Comparison of ENCODE assay signal across 8 cellular contexts in genomic region chr19:54179921-54180452, GRCh38. TPM values are rescaled to one million over a fixed set of nuclear protein-coding genes. Genes with fewer than 3 reads are reported as not detected.
DNase-seq lines count a peak whose midpoint lies in the region; ATAC-seq, FAIRE-seq and TF ChIP-seq lines count a peak whose summit lies in the region.

No MANE protein-coding gene starts in this region.

- DNase-seq in CD1c-positive myeloid dendritic cell (ENCODE audit: extremely low spot score) (peak; percentile 42), NCI-H1417 treated with DMSO at 0.1 percent for 48 hours (lab: John Stamatoyannopoulos, UW) (peak; percentile 52), bronchial epithelial cell (ENCODE audit: low read depth) (peak; percentile 58), lung microvascular endothelial cell (ENCODE audit: low read depth in 2 of 2) (peak; percentile 61 to 93), prostate gland (ENCODE audit: low spot score) (no peak), AG08395 (ENCODE audit: low spot score) (no peak)
- no peak for DNase-seq in stimulated activated naive CD4-positive, alpha-beta T cell (lab: John Stamatoyannopoulos, UW)

- no peaks in the 10 kb centered on the region for H3K9me3 ChIP-seq in prostate gland

- intact Hi-C loops in prostate gland (cut with DNase I) = no loop called here

- H3K4me1 ChIP-seq in prostate gland (replicated peaks) = no peaks in the 10 kb centered on the region

- H3K36me3 ChIP-seq in bronchial epithelial cell (ENCODE audit: control insufficient read depth, insufficient read depth, low read length) = peaks cover 16% of the 10 kb centered on the region
- no peaks in the 10 kb centered on the region for H3K36me3 ChIP-seq in prostate gland

- H3K27ac ChIP-seq in prostate gland = no peak overlapping the region

- no peak overlapping the region for H3K4me3 ChIP-seq in bronchial epithelial cell (ENCODE audit: low read depth, low read length)
- H3K4me3 ChIP-seq in prostate gland = no peak overlapping the region

- WGBS in prostate gland = 41% methylated on average over 10 of the region's 10 CpGs

- TF ChIP-seq CTCF in bronchial epithelial cell (IDR thresholded peaks at IDR 0.05; ENCODE audit: insufficient read depth, low read length, severe bottlenecking) = peak; percentile 42
- no peak for TF ChIP-seq CTCF in prostate gland (IDR thresholded peaks at IDR 0.05)

- no peak for ATAC-seq in GM18505 (IDR thresholded peaks at IDR 0.05; ENCODE audit: unreplicated experiment)

- peak; percentile 62 for FAIRE-seq in bronchial epithelial cell (lab: Jason Lieb, UNC)

- TF ChIP-seq POLR2A in prostate gland (IDR thresholded peaks at IDR 0.05) (no peak), GM18505 (IDR thresholded peaks at IDR 0.05; ENCODE audit: borderline replicate concordance, extremely low read depth, insufficient read depth, insufficient read length) (no peak)

- H3K27me3 ChIP-seq in bronchial epithelial cell (ENCODE audit: control insufficient read depth, insufficient read depth, low read length) (no peaks in the 10 kb centered on the region), prostate gland (replicated peaks; ENCODE audit: insufficient read depth) (no peaks in the 10 kb centered on the region)

RNA-seq across cellular contexts. Expression of gene TMC4, which starts 7.0 kb away (rescaled TPM):
- total RNA-seq in bronchial epithelial cell (23.2 and 25.0 TPM in 2 replicates), lung microvascular endothelial cell (0.22 TPM in 1 of 2 replicates, not detected in the other), prostate gland (10 to 100 TPM; 40.2 to 88.6 TPM)

RNA-seq across cellular contexts. Expression of gene MBOAT7, which starts 9.4 kb away (rescaled TPM):
- total RNA-seq in bronchial epithelial cell = 6.8 and 10.6 TPM in 2 replicates
- 9.5 and 19.4 TPM in 2 replicates for total RNA-seq in lung microvascular endothelial cell
- total RNA-seq in prostate gland = 100 to 1,000 TPM in 1 of 2 donors, 10 to 100 TPM in 1; 91.7 to 430 TPM

RNA-seq across cellular contexts. Expression of gene TSEN34, which starts 11.1 kb away (rescaled TPM):
- 47.9 and 50.2 TPM in 2 replicates for total RNA-seq in bronchial epithelial cell
- 35.1 and 38.8 TPM in 2 replicates for total RNA-seq in lung microvascular endothelial cell
- total RNA-seq in prostate gland = 100 to 1,000 TPM; 122 to 163 TPM

RNA-seq across cellular contexts. Expression of gene LENG1, which starts 20.5 kb away (rescaled TPM):
- total RNA-seq in bronchial epithelial cell (9.7 and 13.4 TPM in 2 replicates), lung microvascular endothelial cell (3.3 and 5.4 TPM in 2 replicates), prostate gland (10 to 100 TPM in 1 of 2 donors, 1 to 10 TPM in 1; 7.6 to 14.7 TPM)

RNA-seq across cellular contexts. Expression of gene RPS9, which starts 20.7 kb away (rescaled TPM):
- total RNA-seq in bronchial epithelial cell (2,761 and 3,132 TPM in 2 replicates), lung microvascular endothelial cell (2,773 and 3,236 TPM in 2 replicates), prostate gland (1,000 to 10,000 TPM; 1,667 to 3,369 TPM)

Comparison
In these comparisons a context has a peak if more than half of its experiments do, and no peak if none do; other contexts are left out.
1. DNase-seq: peak in CD1c-positive myeloid dendritic cell (single experiment), NCI-H1417 treated with DMSO at 0.1 percent for 48 hours (single experiment), bronchial epithelial cell (single experiment) and lung microvascular endothelial cell (2 of 2); none in prostate gland (single experiment), stimulated activated naive CD4-positive, alpha-beta T cell (0 of 6) and AG08395 (single experiment).
2. RNA of gene TMC4, which starts 7.0 kb away (total RNA-seq): 40.2 to 88.6 TPM in prostate gland and 23.2 to 25.0 TPM in bronchial epithelial cell; 0.22 TPM in lung microvascular endothelial cell; every median in the first group is over 10 times any median in the second.